Comparison of ENCODE assay signal across 18 cellular contexts in the genomic region with DNA sequence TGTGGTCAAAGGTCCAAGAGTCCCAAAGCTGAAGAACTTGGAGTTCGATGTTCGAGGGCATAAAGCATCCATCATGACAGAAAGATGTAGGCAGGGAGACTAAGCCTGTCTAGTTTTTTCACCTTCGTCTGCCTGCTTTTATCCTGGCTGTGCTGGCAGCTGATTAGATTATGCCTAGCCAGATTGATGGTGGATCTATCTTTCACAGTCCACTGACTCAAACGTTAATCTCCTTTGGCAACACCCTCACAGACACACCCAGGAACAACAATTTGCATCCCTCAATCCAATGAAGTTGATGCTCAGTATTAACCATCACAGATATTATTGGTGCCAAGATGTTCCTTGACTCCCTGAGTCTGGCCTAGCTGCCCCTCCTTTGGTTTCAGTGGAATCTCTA.
"Had no signal": no experiment of that assay in that cellular context is flagged by ENCODE, and none has a peak within 500 bp of the region (broad histone marks: within the 10 kb centered on the region; RNA-seq: fewer than 3 reads in every experiment).

No MANE protein-coding gene starts in this region.

- ATAC-seq: activated CD8-positive, alpha-beta T cell treated with anti-CD3 and anti-CD28 coated beads for 36 hours; activated T-cell treated with anti-CD3 and anti-CD28 coated beads, Interleukin-2, amount 50 U/mL, for 4 hours; effector memory CD8-positive, alpha-beta T cell; left lobe of liver; T-cell had no signal

- H3K27me3 ChIP-seq: ascending aorta, spleen, testis had no signal

- H3K4me1 ChIP-seq: testis had no signal

- H3K9me3 ChIP-seq: ascending aorta, testis had no signal

- H3K27ac ChIP-seq: ascending aorta, spleen, testis had no signal

- H3K36me3 ChIP-seq: ascending aorta, spleen had no signal

- H3K4me3 ChIP-seq: ascending aorta, lung, spleen, testis had no signal

- DNase-seq: activated CD4-positive, alpha-beta T cell treated with anti-CD3 and anti-CD28 coated beads, Interleukin-2, amount 10 ng/mL, durations not matched to agents 24 days and 14 days; activated CD8-positive, alpha-beta T cell treated with anti-CD3 and anti-CD28 coated beads for 36 hours; activated effector memory CD4-positive, alpha-beta T cell treated with Interleukin-2 at 50 U/mL for 16 hours; activated naive CD4-positive, alpha-beta T cell treated with anti-CD3 and anti-CD28 coated beads, Interleukin-2, amount 10 ng/mL, durations not matched to agents 7 days and 5 days; activated T-cell treated with anti-CD3 and anti-CD28 coated beads, Interleukin-2, amount 50 U/mL, for 4 hours; effector memory CD8-positive, alpha-beta T cell; foreskin melanocyte; hypothalamus; islet precursor cell; midbrain; retina; spleen; stimulated activated CD4-positive, alpha-beta T cell treated with anti-CD3 and anti-CD28 coated beads, Interleukin-4, amount 100 ng/mL, for 4 hours; T-cell; testis had no signal
